Comparison of ENCODE assay signal across 17 cellular contexts in the genomic region with DNA sequence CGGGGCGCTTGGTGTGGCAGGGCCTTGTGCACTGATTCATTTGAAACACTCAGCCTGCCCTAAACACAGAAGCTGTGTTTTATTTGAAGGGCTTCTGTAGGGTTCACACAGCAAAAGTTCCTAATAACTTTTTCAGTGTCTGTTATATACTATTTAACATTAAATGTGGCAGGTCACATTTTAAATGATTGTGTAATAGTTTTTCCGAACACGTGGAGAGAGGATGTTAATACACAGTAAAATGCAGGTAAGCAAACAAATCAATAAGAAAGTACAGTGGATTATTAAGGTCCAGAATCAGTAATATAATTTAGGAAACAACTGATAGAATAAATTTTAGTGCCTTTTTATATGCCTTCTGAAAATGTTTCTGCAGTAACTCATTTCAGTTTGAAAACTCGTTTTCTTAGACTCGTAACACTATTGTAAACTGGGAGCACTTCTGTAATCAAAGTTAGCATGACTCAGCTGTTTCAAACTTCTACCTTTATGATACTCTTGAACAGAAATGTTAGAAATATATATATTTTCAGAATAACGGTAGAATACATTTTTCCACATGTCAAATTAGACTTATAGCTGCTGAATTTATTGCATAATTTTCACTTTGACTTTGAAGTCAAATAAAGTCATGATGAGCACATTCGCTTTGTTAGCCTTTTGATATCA.
"Had no signal": no experiment of that assay in that cellular context is flagged by ENCODE, and none has a peak within 500 bp of the region (broad histone marks: within the 10 kb centered on the region; RNA-seq: fewer than 3 reads in every experiment).

No MANE protein-coding gene starts in this region.

- H3K36me3 Mint-ChIP-seq: activated naive CD4-positive, alpha-beta T cell treated with anti-CD3 and anti-CD28 coated beads, Interleukin-2, amount 10 ng/mL, durations not matched to agents 7 days and 5 days had no signal

- DNase-seq: activated CD4-positive, CD25-positive, alpha-beta regulatory T cell treated with anti-CD3 and anti-CD28 coated beads, Interleukin-2, amount 50 U/mL, for 72 hours; activated naive CD4-positive, alpha-beta T cell treated with anti-CD3 and anti-CD28 coated beads, Interleukin-2, amount 10 ng/mL, durations not matched to agents 7 days and 5 days; adrenal gland; caudate nucleus; colonic mucosa; effector CD4-positive, alpha-beta T cell; heart left ventricle; islet precursor cell; left lung; posterior cingulate gyrus; right cardiac atrium; spleen; stimulated activated CD4-positive, alpha-beta T cell treated with anti-CD3 and anti-CD28 coated beads, Interleukin-1b, Interleukin-23, amount 100 ng/mL, for 48 hours; stimulated activated naive B cell treated with anti-CD40 and anti-IgM and Interleukin-4, amounts not matched to agents 10 μg/mL and 1 μg/mL and 100 μg/mL, for 72 hours; trophoblast cell had no signal

- ATAC-seq: heart left ventricle; left lung; right cardiac atrium; stimulated activated naive B cell treated with anti-CD40 and anti-IgM and Interleukin-4, amounts not matched to agents 10 μg/mL and 1 μg/mL and 100 μg/mL, for 72 hours had no signal

- H3K4me1 ChIP-seq: colonic mucosa had no signal

- H3K27me3 Mint-ChIP-seq: activated CD8-positive, alpha-beta T cell treated with anti-CD3 and anti-CD28 coated beads for 36 hours; activated naive CD4-positive, alpha-beta T cell treated with anti-CD3 and anti-CD28 coated beads, Interleukin-2, amount 10 ng/mL, durations not matched to agents 7 days and 5 days; memory B cell had no signal

- H3K36me3 ChIP-seq: adrenal gland, colonic mucosa, left lung had no signal

- H3K9me3 Mint-ChIP-seq: activated CD8-positive, alpha-beta T cell treated with anti-CD3 and anti-CD28 coated beads for 36 hours; activated naive CD4-positive, alpha-beta T cell treated with anti-CD3 and anti-CD28 coated beads, Interleukin-2, amount 10 ng/mL, durations not matched to agents 7 days and 5 days; memory B cell; stimulated activated naive B cell treated with anti-CD40 and anti-IgM and Interleukin-4, amounts not matched to agents 10 μg/mL and 1 μg/mL and 100 μg/mL, for 72 hours had no signal

- H3K9me3 ChIP-seq: adrenal gland, colonic mucosa, heart left ventricle, left lung, spleen had no signal

- H3K4me3 ChIP-seq: adrenal gland, colonic mucosa, heart left ventricle, left lung had no signal

- H3K27ac Mint-ChIP-seq: activated CD8-positive, alpha-beta T cell treated with anti-CD3 and anti-CD28 coated beads for 36 hours; activated naive CD4-positive, alpha-beta T cell treated with anti-CD3 and anti-CD28 coated beads, Interleukin-2, amount 10 ng/mL, durations not matched to agents 7 days and 5 days; memory B cell; stimulated activated naive B cell treated with anti-CD40 and anti-IgM and Interleukin-4, amounts not matched to agents 10 μg/mL and 1 μg/mL and 100 μg/mL, for 72 hours had no signal

- H3K27ac ChIP-seq: adrenal gland, heart left ventricle, left lung had no signal

- H3K4me3 Mint-ChIP-seq: activated CD8-positive, alpha-beta T cell treated with anti-CD3 and anti-CD28 coated beads for 36 hours; activated naive CD4-positive, alpha-beta T cell treated with anti-CD3 and anti-CD28 coated beads, Interleukin-2, amount 10 ng/mL, durations not matched to agents 7 days and 5 days; memory B cell; stimulated activated naive B cell treated with anti-CD40 and anti-IgM and Interleukin-4, amounts not matched to agents 10 μg/mL and 1 μg/mL and 100 μg/mL, for 72 hours had no signal

- H3K27me3 ChIP-seq: adrenal gland, colonic mucosa, heart left ventricle, left lung had no signal
